22 cellular contexts compared by ENCODE assay signal in genomic region chr5:130796032-130796431, GRCh38.
DNase-seq lines count a peak whose midpoint lies in the region; ATAC-seq, FAIRE-seq and TF ChIP-seq lines count a peak whose summit lies in the region.
"Had no signal": no experiment of that assay in that cellular context is flagged by ENCODE, and none has a peak within 500 bp of the region (broad histone marks: within the 10 kb centered on the region; RNA-seq: fewer than 3 reads in every experiment).

No MANE protein-coding gene starts in this region.

- DNase-seq in mammary epithelial cell (peak; percentile 27), breast epithelium (ENCODE audit: low spot score in 2 of 2) (no peak), bronchial epithelial cell (ENCODE audit: low read depth) (peak; percentile 20), HUDEP-2 (lab: John Stamatoyannopoulos, UW; ENCODE audit: unreplicated experiment in 76 of 76) (no peak)
- DNase-seq: AML-193; Caco-2; Calu3; CD4-positive, alpha-beta T cell; CD8-positive, alpha-beta T cell; DMS79 treated with DMSO at 0.1 percent for 48 hours; GF-D8 had no signal

- H3K4me2 ChIP-seq in mammary epithelial cell (ENCODE audit: insufficient read depth, low read depth, low read length): no peak overlapping the region
- H3K4me2 ChIP-seq: A549; BLaER1 treated with 17β-estradiol and CSF1 and Interleukin-3, amounts not matched to agents 10 nM and 100 nM had no signal

- in situ Hi-C loops in mammary epithelial cell (cut with MboI; ENCODE audit: low sequenced_read_pairs in 2 of 2): no loop called here

- no peak for FAIRE-seq in bronchial epithelial cell (lab: Jason Lieb, UNC)
- FAIRE-seq: A549, D721Med, G401.6, GM12891, GM19239 had no signal

- H3K27me3 ChIP-seq in mammary epithelial cell (ENCODE audit: insufficient read depth, low read length): no peaks in the 10 kb centered on the region
- no peaks in the 10 kb centered on the region for H3K27me3 ChIP-seq in breast epithelium
- H3K27me3 ChIP-seq in bronchial epithelial cell (ENCODE audit: control insufficient read depth, insufficient read depth, low read length): no peaks in the 10 kb centered on the region
- H3K27me3 ChIP-seq: BLaER1 treated with 17β-estradiol and CSF1 and Interleukin-3, amounts not matched to agents 10 nM and 100 nM had no signal

- H3K4me3 ChIP-seq in mammary epithelial cell (replicated peaks in 1 of 3; ENCODE audit: insufficient read depth in 1 of 3, low read depth in 2 of 3, low read length in 3 of 3): no peak overlapping the region
- no peak overlapping the region for H3K4me3 ChIP-seq in breast epithelium
- no peak overlapping the region for H3K4me3 ChIP-seq in bronchial epithelial cell (ENCODE audit: low read depth, low read length)
- H3K4me3 ChIP-seq: A549; BLaER1 treated with 17β-estradiol and CSF1 and Interleukin-3, amounts not matched to agents 10 nM and 100 nM had no signal

- H3K9me3 ChIP-seq in mammary epithelial cell (replicated peaks; ENCODE audit: insufficient read depth, low read length) (no peaks in the 10 kb centered on the region), breast epithelium (peaks cover 0 to 9% of the 10 kb centered on the region in 2 donors)

- TF ChIP-seq POLR2A in breast epithelium (IDR thresholded peaks at IDR 0.05): no peak

- intact Hi-C loops in mammary epithelial cell (cut with micrococcal nuclease): no loop called here
- intact Hi-C loops in breast epithelium (cut with DNase I; ENCODE audit: low total_unique reads): no loop called here

- no peak overlapping the region for H3K9ac ChIP-seq in mammary epithelial cell (ENCODE audit: insufficient read depth, low read length)
- H3K9ac ChIP-seq: BLaER1 treated with 17β-estradiol and CSF1 and Interleukin-3, amounts not matched to agents 10 nM and 100 nM had no signal

- CTCF ChIA-PET in mammary epithelial cell (lab: Charles Lee; ENCODE audit: low non-redundant PET): no interaction called here

- H4K20me1 ChIP-seq in mammary epithelial cell (ENCODE audit: insufficient read depth, low read length): no peaks in the 10 kb centered on the region
- H4K20me1 ChIP-seq: BLaER1 treated with 17β-estradiol and CSF1 and Interleukin-3, amounts not matched to agents 10 nM and 100 nM had no signal

- peak; percentile 42 for ATAC-seq in esophagus mucosa
- no peak for ATAC-seq in HG03095 (IDR thresholded peaks at IDR 0.05; ENCODE audit: unreplicated experiment)
- no peak for ATAC-seq in GM19324 (IDR thresholded peaks at IDR 0.05; ENCODE audit: low FRiP score, unreplicated experiment)
- ATAC-seq: A549; CD8-positive, alpha-beta T cell had no signal

- H3K27ac ChIP-seq in mammary epithelial cell (ENCODE audit: insufficient read depth, low read depth, low read length) (peak overlapping the region; percentile 68), breast epithelium (no peak overlapping the region)
- H3K27ac ChIP-seq: 22Rv1; A549; BLaER1 treated with 17β-estradiol and CSF1 and Interleukin-3, amounts not matched to agents 10 nM and 100 nM; C4-2B had no signal

- no TSS peak for BruUV-seq in mammary epithelial cell (replicated peaks; lab: Mats Ljungman, UMichigan)

- no peak for TF ChIP-seq CTCF in mammary epithelial cell (conservative IDR thresholded peaks at IDR 0.05 in 1 of 2, IDR thresholded peaks at IDR 0.05 in 1 of 2; ENCODE audit: extremely low read depth in 1 of 2, insufficient read depth in 1 of 2, low read depth in 1 of 2, low read length in 2 of 2)
- no peak for TF ChIP-seq CTCF in breast epithelium (IDR thresholded peaks at IDR 0.05)
- TF ChIP-seq CTCF in bronchial epithelial cell (IDR thresholded peaks at IDR 0.05; ENCODE audit: insufficient read depth, low read length, severe bottlenecking): no peak

- no peak overlapping the region for H2AFZ ChIP-seq in mammary epithelial cell (ENCODE audit: low read depth, low read length)

- H3K4me1 ChIP-seq in mammary epithelial cell (ENCODE audit: insufficient read depth, low read length) (peaks cover 17% of the 10 kb centered on the region), breast epithelium (no peaks in the 10 kb centered on the region)
- H3K4me1 ChIP-seq: A549; BLaER1 treated with 17β-estradiol and CSF1 and Interleukin-3, amounts not matched to agents 10 nM and 100 nM; Caco-2 had no signal

- H3K79me2 ChIP-seq in mammary epithelial cell (ENCODE audit: insufficient read depth, low read length): no peaks in the 10 kb centered on the region

- H3K36me3 ChIP-seq in mammary epithelial cell (ENCODE audit: insufficient read depth, low read length): no peaks in the 10 kb centered on the region
- no peaks in the 10 kb centered on the region for H3K36me3 ChIP-seq in breast epithelium
- no peaks in the 10 kb centered on the region for H3K36me3 ChIP-seq in bronchial epithelial cell (ENCODE audit: control insufficient read depth, insufficient read depth, low read length)
- H3K36me3 ChIP-seq: BLaER1 treated with 17β-estradiol and CSF1 and Interleukin-3, amounts not matched to agents 10 nM and 100 nM had no signal

- dilution Hi-C loops in mammary epithelial cell (cut with HindIII; ENCODE audit: low sequenced_read_pairs): no loop called here

- 55% methylated on average over 2 of the region's 2 CpGs for WGBS in mammary epithelial cell (ENCODE audit: low coverage, missing lambda C conversion rate)

Comparison
In these comparisons a context has a peak if more than half of its experiments do, and no peak if none do; other contexts are left out.
1. DNase-seq: peak in mammary epithelial cell (single experiment) and bronchial epithelial cell (single experiment); none in breast epithelium (0 of 2) and HUDEP-2 (0 of 76).